Comparison of ENCODE assay signal across 14 cellular contexts in the genomic region with DNA sequence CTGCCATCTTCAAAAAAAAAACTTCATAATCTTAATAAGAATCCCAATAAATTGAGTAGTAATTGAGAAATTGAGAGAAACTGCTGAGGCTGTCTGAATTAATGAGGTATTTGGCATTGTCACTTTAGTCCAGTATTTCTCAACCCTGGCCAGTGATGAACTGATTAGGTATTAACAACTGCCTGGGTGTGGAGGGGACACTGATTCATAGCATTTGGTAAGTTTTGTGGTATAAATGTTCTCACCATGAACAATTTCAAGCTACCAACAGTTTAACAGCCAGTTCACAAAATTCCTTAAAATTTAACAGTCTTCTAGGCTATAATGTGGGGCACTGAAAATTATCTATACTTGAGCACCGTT. TPM values are rescaled to one million over a fixed set of nuclear protein-coding genes. Genes with fewer than 3 reads are reported as not detected.
DNase-seq lines count a peak whose midpoint lies in the region; ATAC-seq and TF ChIP-seq lines count a peak whose summit lies in the region.
"Had no signal": no experiment of that assay in that cellular context is flagged by ENCODE, and none has a peak within 500 bp of the region (broad histone marks: within the 10 kb centered on the region; RNA-seq: fewer than 3 reads in every experiment).

No MANE protein-coding gene starts in this region.

- H4K91ac ChIP-seq in neuronal stem cell (ENCODE audit: low read depth, low read length, poor library complexity): no peak overlapping the region

- H3K27me3 ChIP-seq in AG04450 (ENCODE audit: control insufficient read depth, insufficient read depth, low read length) (no peaks in the 10 kb centered on the region), fibroblast of lung (ENCODE audit: control insufficient read depth, insufficient read depth, low read length) (no peaks in the 10 kb centered on the region), neuronal stem cell (ENCODE audit: control insufficient read depth in 3 of 3, insufficient read depth in 3 of 3, low read depth in 1 of 3, low read length in 3 of 3) (no peaks in the 10 kb centered on the region)

- H2BK120ac ChIP-seq in neuronal stem cell (ENCODE audit: low read depth, low read length): no peak overlapping the region

- H3K4ac ChIP-seq in neuronal stem cell (ENCODE audit: low read length): no peak overlapping the region

- TF ChIP-seq CTCF in AG04450 (IDR thresholded peaks at IDR 0.05; ENCODE audit: low read depth, low read length): no peak
- no peak for TF ChIP-seq CTCF in fibroblast of lung (conservative IDR thresholded peaks at IDR 0.05 in 1 of 2, IDR thresholded peaks at IDR 0.05 in 1 of 2; ENCODE audit: low read depth in 1 of 2, low read length in 2 of 2)

- H3K9me3 ChIP-seq in AG04450 (ENCODE audit: control insufficient read depth, insufficient read depth, low read length) (no peaks in the 10 kb centered on the region), fibroblast of lung (ENCODE audit: control insufficient read depth, insufficient read depth, low read depth, low read length) (no peaks in the 10 kb centered on the region), neuronal stem cell (replicated peaks in 1 of 2; ENCODE audit: control insufficient read depth in 2 of 2, insufficient read depth in 1 of 2, low read depth in 1 of 2, low read length in 2 of 2) (peaks cover 2 to 5% of the 10 kb centered on the region in 2 donors)

- H3K36me3 ChIP-seq in fibroblast of lung (ENCODE audit: control insufficient read depth, insufficient read depth, low read length): no peaks in the 10 kb centered on the region
- no peaks in the 10 kb centered on the region for H3K36me3 ChIP-seq in neuronal stem cell (replicated peaks in 1 of 2; ENCODE audit: control insufficient read depth in 2 of 2, insufficient read depth in 2 of 2, low read length in 2 of 2)

- peak overlapping the region; percentile 48 for H3K4me3 ChIP-seq in AG04450 (ENCODE audit: low read depth, low read length)
- peak overlapping the region in 3 of 4 experiments; percentile 19 to 49 (median 42) for H3K4me3 ChIP-seq in fibroblast of lung (replicated peaks in 1 of 4; ENCODE audit: control extremely low read depth in 1 of 4, insufficient read depth in 1 of 4, low read depth in 3 of 4, low read length in 4 of 4)
- peak overlapping the region in 1 of 2 donors; percentile 34 for H3K4me3 ChIP-seq in neuronal stem cell (ENCODE audit: low read length in 2 of 2)

- no peak overlapping the region for H4K8ac ChIP-seq in neuronal stem cell (ENCODE audit: low read depth, low read length)

- CTCF ChIA-PET in AG04450 (lab: Charles Lee): interaction anchor here (0.7 kb wide), 1 partner anchor 12 kb away, joined by 3 read pairs; no protein-coding TSS in a partner anchor

- no peak overlapping the region for H3K27ac ChIP-seq in AG04450 (ENCODE audit: low read depth, low read length)
- H3K27ac ChIP-seq in fibroblast of lung (ENCODE audit: insufficient read depth, low read length): peak overlapping the region; percentile 45
- peak overlapping the region; percentile 63 for H3K27ac ChIP-seq in neuronal stem cell (replicated peaks; ENCODE audit: low read length)

- no peak overlapping the region for H2AK5ac ChIP-seq in neuronal stem cell (ENCODE audit: low read depth, low read length)

- no peaks in the 10 kb centered on the region for H3K79me1 ChIP-seq in neuronal stem cell (ENCODE audit: low read depth, low read length)

- peaks cover 3% of the 10 kb centered on the region for H3K79me2 ChIP-seq in fibroblast of lung (ENCODE audit: control insufficient read depth, insufficient read depth, low read length)

- H3K4me2 ChIP-seq in fibroblast of lung (ENCODE audit: extremely low read depth, insufficient read depth, low read length) (peak overlapping the region; percentile 94), neuronal stem cell (ENCODE audit: insufficient read depth, low read length, poor library complexity, severe bottlenecking) (no peak overlapping the region)

- no peak overlapping the region for H2BK12ac ChIP-seq in neuronal stem cell (ENCODE audit: low read length)

- H2BK5ac ChIP-seq in neuronal stem cell (ENCODE audit: low read length): no peak overlapping the region

- no peaks in the 10 kb centered on the region for H4K20me1 ChIP-seq in fibroblast of lung (ENCODE audit: control insufficient read depth, extremely low read depth, insufficient read depth, low read length)

- H3K9ac ChIP-seq in fibroblast of lung (ENCODE audit: insufficient read depth, low read length): no peak overlapping the region
- H3K9ac ChIP-seq in neuronal stem cell (ENCODE audit: low read depth, low read length, poor library complexity): no peak overlapping the region

- POLR2A ChIA-PET in AG04450 (lab: Yijun Ruan, JAX): no interaction called here

- H3K14ac ChIP-seq in neuronal stem cell (ENCODE audit: low read length): no peak overlapping the region

- H3K18ac ChIP-seq in neuronal stem cell (ENCODE audit: low read length): no peak overlapping the region

- no peak overlapping the region for H3K23ac ChIP-seq in neuronal stem cell (ENCODE audit: low read depth, low read length, poor library complexity)

- DNase-seq in AG04450 (ENCODE audit: low read depth, low spot score) (no peak), OCI-M1 (lab: John Stamatoyannopoulos, UW) (peak; percentile 47), fibroblast of lung (ENCODE audit: low read depth in 2 of 2) (peak in 1 of 2 donors; percentile 86), neuronal stem cell (ENCODE audit: low spot score) (no peak), hippocampal formation (lab: John Stamatoyannopoulos, UW) (no peak), DMS 273 treated with DMSO at 0.1 percent for 48 hours (lab: John Stamatoyannopoulos, UW) (no peak), GF-D8 (lab: John Stamatoyannopoulos, UW) (no peak)
- DNase-seq: activated CD4-positive, alpha-beta T cell treated with anti-CD3 and anti-CD28 coated beads, Interleukin-2, amount 50 U/mL, for 1 hour; activated naive CD4-positive, alpha-beta T cell treated with anti-CD3 and anti-CD28 coated beads, Interleukin-2, amount 10 ng/mL, durations not matched to agents 7 days and 5 days; CD4-positive, CD25-positive, alpha-beta regulatory T cell; NCI-H2227 treated with DMSO at 0.1 percent for 48 hours; SIG-M5 had no signal

- H2BK15ac ChIP-seq in neuronal stem cell (ENCODE audit: low read length): no peak overlapping the region

- no peaks in the 10 kb centered on the region for H3K4me1 ChIP-seq in fibroblast of lung (ENCODE audit: control insufficient read depth, extremely low read depth, insufficient read depth, low read length)
- peaks cover 8 to 18% of the 10 kb centered on the region in 2 donors for H3K4me1 ChIP-seq in neuronal stem cell (ENCODE audit: control insufficient read depth in 2 of 2, insufficient read depth in 1 of 2, low read depth in 1 of 2, low read length in 2 of 2)

- WGBS in neuronal stem cell (ENCODE audit: extremely low coverage in 2 of 2, insufficient read length in 2 of 2, insufficient replicate concordance in 1 of 2), 2 donors: no CpG with 5 or more reads among the region's 1 CpG

- H2AFZ ChIP-seq in fibroblast of lung (ENCODE audit: low read length) (no peak overlapping the region), neuronal stem cell (ENCODE audit: low read length) (peak overlapping the region; percentile 93)

- ATAC-seq in GM19455 (IDR thresholded peaks at IDR 0.05; ENCODE audit: unreplicated experiment): no peak

RNA-seq across cellular contexts. Expression of a gene that starts 18.3 kb away (rescaled TPM):
- polyA plus RNA-seq in AG04450 (2011; rRNA removed) (40.4 and 41.1 TPM in 2 replicates), fibroblast of lung (11.2 and 24.9 TPM in 2 replicates)
- polyA minus RNA-seq in AG04450 (2011; rRNA and poly(A)+ RNA removed): 88.6 and 111 TPM in 2 replicates
- total RNA-seq in fibroblast of lung: 33.7 and 50.3 TPM in 2 replicates
- polyA plus RNA-seq in fibroblast of lung (2012): 8.2 and 18.1 TPM in 2 replicates
- polyA minus RNA-seq in fibroblast of lung (ENCODE audit: low replicate concordance): 8.4 and 42.6 TPM in 2 replicates
- 18.8 TPM for polyA plus RNA-seq in neuronal stem cell (2013, experiment 1 of 2)
- polyA plus RNA-seq in neuronal stem cell (2013, experiment 2 of 2): 20.0 TPM
- total RNA-seq: CD4-positive, CD25-positive, alpha-beta regulatory T cell; endothelial cell of umbilical vein had no signal
- polyA plus RNA-seq: CD4-positive, CD25-positive, alpha-beta regulatory T cell had no signal
